ENCODE assay signal across 9 cellular contexts in the genomic region with DNA sequence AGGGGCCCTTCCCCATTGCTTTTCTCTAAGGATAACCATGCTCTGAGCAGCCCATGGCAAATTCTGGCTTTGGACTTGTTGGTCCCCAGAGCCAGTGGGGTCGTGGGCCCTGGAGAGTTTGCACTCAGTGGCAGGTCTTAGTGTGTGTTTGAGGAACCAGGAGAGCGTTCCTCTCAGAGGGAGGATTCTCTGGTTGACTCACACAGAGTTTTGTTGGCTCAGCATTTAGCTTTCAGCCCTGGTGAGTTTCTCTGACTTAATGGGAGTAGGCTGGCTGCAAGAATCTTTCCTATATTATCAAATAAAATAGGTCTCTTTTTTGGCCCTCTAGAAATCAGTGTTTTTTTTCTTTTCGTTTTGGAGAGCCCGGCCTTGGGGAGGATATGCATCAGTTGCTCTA. TPM values are rescaled to one million over a fixed set of nuclear protein-coding genes. Genes with fewer than 3 reads are reported as not detected.
DNase-seq lines count a peak whose midpoint lies in the region; ATAC-seq and TF ChIP-seq lines count a peak whose summit lies in the region.
"Had no signal": no experiment of that assay in that cellular context is flagged by ENCODE, and none has a peak within 500 bp of the region (broad histone marks: within the 10 kb centered on the region; RNA-seq: fewer than 3 reads in every experiment).

No MANE protein-coding gene starts in this region.

- CTCF ChIA-PET in Caco-2 (lab: Charles Lee) = interaction anchor here (0.6 to 1.6 kb wide), 4 partner anchors 20 to 176 kb away, joined by 4 to 19 read pairs (median 7); a partner anchor contains a TSS

- H3K27ac ChIP-seq in lung (ENCODE audit: low read depth in 1 of 2, low read length in 1 of 2) = peak overlapping the region in 1 of 2 donors; percentile 17

- DNase-seq in Caco-2 = no peak
- DNase-seq in adipocyte (ENCODE audit: low read depth) = peak; percentile 27
- DNase-seq in lung (ENCODE audit: low spot score) = no peak
- DNase-seq in activated CD4-positive, CD25-positive, alpha-beta regulatory T cell treated with anti-CD3 and anti-CD28 coated beads, Interleukin-2, amount 50 U/mL, for 72 hours = no peak
- no peak for DNase-seq in GM19238 (ENCODE audit: insufficient read length, low spot score)

- H3K36me3 ChIP-seq in Caco-2 (ENCODE audit: control insufficient read depth, insufficient read depth, low read length) (peaks cover 6% of the 10 kb centered on the region), adipocyte (ENCODE audit: control insufficient read depth, insufficient read depth, low read length, severe bottlenecking) (no peaks in the 10 kb centered on the region), lung (ENCODE audit: control insufficient read depth in 2 of 2, insufficient read depth in 2 of 2, low read length in 2 of 2) (no peaks in the 10 kb centered on the region)

- POLR2A ChIA-PET in Caco-2 (lab: Charles Lee) = interaction anchor here (1.3 to 1.8 kb wide), 6 partner anchors 18 to 366 kb away, joined by 3 to 22 read pairs (median 8); a partner anchor contains a TSS

- TF ChIP-seq CTCF in Caco-2 (IDR thresholded peaks at IDR 0.05; ENCODE audit: insufficient read depth in 1 of 2, low read depth in 1 of 2, low read length in 1 of 2, severe bottlenecking in 1 of 2, unreplicated experiment in 1 of 2) (no peak), lung (IDR thresholded peaks at IDR 0.05; ENCODE audit: control extremely low read depth, extremely low read depth) (no peak)

- BruUV-seq in Caco-2 (replicated peaks; lab: Mats Ljungman, UMichigan) = no TSS peak

- H3K4me3 Mint-ChIP-seq in Caco-2 (ENCODE audit: unreplicated experiment) = peak overlapping the region; percentile 58
- H3K4me3 Mint-ChIP-seq: mesothelial cell of epicardium had no signal

- H3K9me3 ChIP-seq in Caco-2 (no peaks in the 10 kb centered on the region), adipocyte (ENCODE audit: control insufficient read depth, low read length) (no peaks in the 10 kb centered on the region), lung (ENCODE audit: control insufficient read depth in 2 of 2, insufficient read depth in 1 of 2, low read length in 1 of 2) (no peaks in the 10 kb centered on the region)

- peaks cover 56% of the 10 kb centered on the region for H3K4me1 ChIP-seq in Caco-2
- H3K4me1 ChIP-seq in adipocyte (ENCODE audit: control insufficient read depth, insufficient read depth, low read length) = peaks cover 18% of the 10 kb centered on the region
- peaks cover 11 to 24% of the 10 kb centered on the region in 2 donors for H3K4me1 ChIP-seq in lung (ENCODE audit: control insufficient read depth in 2 of 2, insufficient read depth in 2 of 2, low read length in 2 of 2)

- H3K27me3 ChIP-seq in Caco-2 (replicated peaks; ENCODE audit: control insufficient read depth, insufficient read depth, low read length) (no peaks in the 10 kb centered on the region), adipocyte (replicated peaks; ENCODE audit: control insufficient read depth, insufficient read depth, low read length) (peaks cover 9% of the 10 kb centered on the region), lung (ENCODE audit: control insufficient read depth, insufficient read depth) (no peaks in the 10 kb centered on the region)

- H3K36me3 Mint-ChIP-seq in Caco-2 (ENCODE audit: insufficient read depth, unreplicated experiment) = peaks cover 59% of the 10 kb centered on the region

- no peak overlapping the region for H3K9ac ChIP-seq in adipocyte (ENCODE audit: low read length)

- H3K27ac Mint-ChIP-seq in Caco-2 (ENCODE audit: unreplicated experiment) = peak overlapping the region; percentile 92
- H3K27ac Mint-ChIP-seq: mesothelial cell of epicardium had no signal

- H3K4me3 ChIP-seq in Caco-2 (ENCODE audit: low read depth, low read length) = peak overlapping the region; percentile 30; the same call in 1 of the 2 replicates
- no peak overlapping the region for H3K4me3 ChIP-seq in adipocyte (ENCODE audit: low read length)
- no peak overlapping the region for H3K4me3 ChIP-seq in lung

- intact Hi-C loops in Caco-2 (cut with micrococcal nuclease; ENCODE audit: unreplicated experiment) = no loop called here

- 59 to 73% methylated on average over 4 of the region's 4 CpGs for WGBS in lung, 2 donors

- peaks cover 56% of the 10 kb centered on the region for H3K4me1 Mint-ChIP-seq in Caco-2 (ENCODE audit: low read depth, unreplicated experiment)

- H3K9me3 Mint-ChIP-seq in Caco-2 (ENCODE audit: unreplicated experiment) = peaks cover 11% of the 10 kb centered on the region

- H3K27me3 Mint-ChIP-seq in Caco-2 (ENCODE audit: insufficient read depth, unreplicated experiment) = no peaks in the 10 kb centered on the region

- ATAC-seq in HG02884 (IDR thresholded peaks at IDR 0.05; ENCODE audit: unreplicated experiment) = peak; percentile 68
- ATAC-seq in lung (ENCODE audit: insufficient read depth, low FRiP score) = peak; percentile 49
- ATAC-seq in HG02973 (IDR thresholded peaks at IDR 0.05; ENCODE audit: unreplicated experiment) = no peak
- ATAC-seq in GM21447 (IDR thresholded peaks at IDR 0.05; ENCODE audit: unreplicated experiment) = no peak

RNA-seq across cellular contexts. Expression of a gene that starts 20.9 kb away (rescaled TPM):
- total RNA-seq in Caco-2 (2022) (298 and 304 TPM in 2 replicates), lung (10 to 100 TPM; 24.3 to 81.1 TPM)
- 10 to 100 TPM; 37.7 to 70.5 TPM for polyA plus RNA-seq in lung

Comparison
In these comparisons a context has a peak if more than half of its experiments do, and no peak if none do; other contexts are left out.
1. ATAC-seq: peak in HG02884 (single experiment) and lung (single experiment); none in HG02973 (single experiment) and GM21447 (single experiment).